Comparison of ENCODE assay signal across 9 cellular contexts in the genomic region with DNA sequence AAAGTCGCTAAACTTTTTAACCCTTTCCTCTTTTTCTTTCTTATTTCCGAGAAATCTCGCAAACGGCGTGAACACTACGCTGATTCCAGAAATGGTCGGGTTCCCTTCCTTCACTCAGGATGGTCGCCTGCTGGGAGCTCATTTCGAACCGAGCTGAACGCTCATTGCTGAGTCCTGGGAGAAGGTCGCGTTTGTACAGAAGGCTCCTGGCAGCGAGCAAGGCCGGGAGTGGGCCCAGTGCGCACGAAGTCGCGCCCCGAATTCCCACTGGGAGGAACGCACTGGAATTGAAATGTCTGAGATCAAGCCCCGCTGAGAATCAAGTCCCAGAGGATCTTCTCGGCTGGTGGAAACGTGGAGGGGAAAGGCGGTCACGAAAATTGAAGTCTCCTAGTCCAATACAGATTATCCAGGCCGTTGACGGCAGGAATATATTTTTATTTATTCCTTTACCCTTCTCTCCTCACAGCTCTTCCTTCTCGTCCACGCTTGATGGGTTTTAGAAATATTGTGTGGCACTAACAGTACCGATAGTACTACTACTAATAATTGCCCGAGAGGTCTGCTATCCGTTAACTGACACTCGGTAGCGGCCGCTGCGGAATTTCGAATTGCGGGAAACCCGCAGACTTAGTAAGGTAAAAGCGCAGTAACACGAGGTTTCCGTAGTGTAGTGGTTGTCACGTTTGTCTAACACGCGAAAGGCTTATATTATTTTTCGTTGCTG.
DNase-seq lines count a peak whose midpoint lies in the region; ATAC-seq and TF ChIP-seq lines count a peak whose summit lies in the region.
"Had no signal": no experiment of that assay in that cellular context is flagged by ENCODE, and none has a peak within 500 bp of the region (broad histone marks: within the 10 kb centered on the region; RNA-seq: fewer than 3 reads in every experiment).

No MANE protein-coding gene starts in this region.

- DNase-seq in stimulated activated naive CD8-positive, alpha-beta T cell treated with anti-CD3 and anti-CD28 coated beads, Interleukin-15, Interleukin-2, amounts not matched to agents 100 U/mL and 50 U/mL, for 24 hours: no peak
- DNase-seq in activated naive CD8-positive, alpha-beta T cell treated with anti-CD3 and anti-CD28 coated beads for 36 hours: no peak
- no peak for DNase-seq in type B pancreatic cell (ENCODE audit: extremely low spot score, unreplicated experiment)
- DNase-seq in testis: no peak
- no peak for DNase-seq in AG08396 (ENCODE audit: low spot score)
- DNase-seq: NCI-H524 treated with DMSO at 0.1 percent for 48 hours had no signal

- no peaks in the 10 kb centered on the region for H3K9me3 ChIP-seq in iPS-15b (ENCODE audit: control insufficient read depth, insufficient read depth, low read length)
- no peaks in the 10 kb centered on the region for H3K9me3 ChIP-seq in testis

- no peak for ATAC-seq in stimulated activated naive CD8-positive, alpha-beta T cell treated with anti-CD3 and anti-CD28 coated beads, Interleukin-15, Interleukin-2, amounts not matched to agents 100 U/mL and 50 U/mL, for 24 hours
- no peak for ATAC-seq in HG03460 (IDR thresholded peaks at IDR 0.05; ENCODE audit: unreplicated experiment)

- no peak overlapping the region for H3K9ac ChIP-seq in iPS-15b (ENCODE audit: low read depth, low read length)

- no peak for TF ChIP-seq POLR2A in testis (IDR thresholded peaks at IDR 0.05)

- peaks cover 77% of the 10 kb centered on the region for H3K27me3 Mint-ChIP-seq in stimulated activated naive CD8-positive, alpha-beta T cell treated with anti-CD3 and anti-CD28 coated beads, Interleukin-15, Interleukin-2, amounts not matched to agents 100 ng/mL and 50 ng/mL, for 24 hours
- H3K27me3 Mint-ChIP-seq in activated naive CD8-positive, alpha-beta T cell treated with anti-CD3 and anti-CD28 coated beads for 36 hours: peaks cover 90% of the 10 kb centered on the region
- peaks cover 84% of the 10 kb centered on the region for H3K27me3 Mint-ChIP-seq in type B pancreatic cell

- 7 to 12% methylated on average over 47 of the region's 47 CpGs for WGBS in testis, 2 donors

- H3K36me3 ChIP-seq in iPS-15b (ENCODE audit: control insufficient read depth, insufficient read depth, low read length) (no peaks in the 10 kb centered on the region), testis (ENCODE audit: low read depth, missing control alignments) (no peaks in the 10 kb centered on the region)

- peaks cover 14% of the 10 kb centered on the region for H3K36me3 Mint-ChIP-seq in stimulated activated naive CD8-positive, alpha-beta T cell treated with anti-CD3 and anti-CD28 coated beads, Interleukin-15, Interleukin-2, amounts not matched to agents 100 ng/mL and 50 ng/mL, for 24 hours (ENCODE audit: low read depth)
- H3K36me3 Mint-ChIP-seq in activated naive CD8-positive, alpha-beta T cell treated with anti-CD3 and anti-CD28 coated beads for 36 hours: peaks cover 13% of the 10 kb centered on the region
- H3K36me3 Mint-ChIP-seq in type B pancreatic cell: no peaks in the 10 kb centered on the region

- H3K27ac Mint-ChIP-seq in stimulated activated naive CD8-positive, alpha-beta T cell treated with anti-CD3 and anti-CD28 coated beads, Interleukin-15, Interleukin-2, amounts not matched to agents 100 ng/mL and 50 ng/mL, for 24 hours: peak overlapping the region; percentile 58
- no peak overlapping the region for H3K27ac Mint-ChIP-seq in activated naive CD8-positive, alpha-beta T cell treated with anti-CD3 and anti-CD28 coated beads for 36 hours
- H3K27ac Mint-ChIP-seq in type B pancreatic cell: peak overlapping the region; percentile 19

- no peak overlapping the region for H3K27ac ChIP-seq in testis

- peaks cover 16% of the 10 kb centered on the region for H3K9me3 Mint-ChIP-seq in stimulated activated naive CD8-positive, alpha-beta T cell treated with anti-CD3 and anti-CD28 coated beads, Interleukin-15, Interleukin-2, amounts not matched to agents 100 ng/mL and 50 ng/mL, for 24 hours
- peaks cover 22% of the 10 kb centered on the region for H3K9me3 Mint-ChIP-seq in activated naive CD8-positive, alpha-beta T cell treated with anti-CD3 and anti-CD28 coated beads for 36 hours
- no peaks in the 10 kb centered on the region for H3K9me3 Mint-ChIP-seq in type B pancreatic cell

- peak overlapping the region; percentile 43 for H3K4me3 Mint-ChIP-seq in stimulated activated naive CD8-positive, alpha-beta T cell treated with anti-CD3 and anti-CD28 coated beads, Interleukin-15, Interleukin-2, amounts not matched to agents 100 ng/mL and 50 ng/mL, for 24 hours
- peak overlapping the region; percentile 42 for H3K4me3 Mint-ChIP-seq in activated naive CD8-positive, alpha-beta T cell treated with anti-CD3 and anti-CD28 coated beads for 36 hours
- peak overlapping the region; percentile 87 for H3K4me3 Mint-ChIP-seq in type B pancreatic cell

- peaks cover 18% of the 10 kb centered on the region for H3K4me1 Mint-ChIP-seq in stimulated activated naive CD8-positive, alpha-beta T cell treated with anti-CD3 and anti-CD28 coated beads, Interleukin-15, Interleukin-2, amounts not matched to agents 100 ng/mL and 50 ng/mL, for 24 hours (ENCODE audit: low read depth)
- H3K4me1 Mint-ChIP-seq in activated naive CD8-positive, alpha-beta T cell treated with anti-CD3 and anti-CD28 coated beads for 36 hours: peaks cover 18% of the 10 kb centered on the region
- peaks cover 13% of the 10 kb centered on the region for H3K4me1 Mint-ChIP-seq in type B pancreatic cell (ENCODE audit: unreplicated experiment)

- H3K4me1 ChIP-seq in iPS-15b (ENCODE audit: control insufficient read depth, insufficient read depth, low read length) (no peaks in the 10 kb centered on the region), testis (no peaks in the 10 kb centered on the region)

- no peak for TF ChIP-seq CTCF in type B pancreatic cell (conservative IDR thresholded peaks at IDR 0.05)
- no peak for TF ChIP-seq CTCF in testis (IDR thresholded peaks at IDR 0.05)

- H3K27me3 ChIP-seq in iPS-15b (ENCODE audit: control insufficient read depth, insufficient read depth, low read length): peaks cover 42% of the 10 kb centered on the region
- no peaks in the 10 kb centered on the region for H3K27me3 ChIP-seq in testis

- intact Hi-C loops in testis (cut with DNase I; ENCODE audit: low total_unique reads): no loop called here

- H3K4me3 ChIP-seq in iPS-15b (ENCODE audit: low read depth, low read length): peak overlapping the region; percentile 46
- H3K4me3 ChIP-seq in testis: peak overlapping the region in 1 of 2 donors; percentile 33
